In genomic region chr1:25035523-25036116, GRCh38 we compare ENCODE assay signal across 1 cellular context.
A peak's percentile ranks its signal among the peaks of the same experiment; 100 is the strongest.
TF ChIP-seq lines count a peak whose summit lies in the region.

No MANE protein-coding gene starts in this region.

TF ChIP-seq in K562, 482 proteins besides CTCF, POLR2A, EP300 and RAD21:
- TF ChIP-seq ZBTB26 (CRISPR knock-in tag; IDR thresholded peaks at IDR 0.05) (peak; percentile 50; the same call in 1 of the 2 replicates), ZFP91 (CRISPR knock-in tag; IDR thresholded peaks at IDR 0.05) (no peak), HBP1 (CRISPR knock-in tag; IDR thresholded peaks at IDR 0.05) (0 out of 2 replicates have a peak, but pooled peaks have one; percentile 11), ARID2 (IDR thresholded peaks at IDR 0.05) (no peak), THRB (CRISPR knock-in tag; conservative IDR thresholded peaks at IDR 0.05) (peak; percentile 79; the same call in 1 of the 2 replicates)
